1 cellular context compared by ENCODE assay signal in genomic region chr11:10642298-10642697, GRCh38.
TF ChIP-seq lines count a peak whose summit lies in the region.

No MANE protein-coding gene starts in this region.

TF ChIP-seq in IMR-90, 13 proteins besides CTCF, POLR2A, EP300 and RAD21:
- TF ChIP-seq MAZ (IDR thresholded peaks at IDR 0.05; ENCODE audit: borderline replicate concordance, low read depth, low read length) = no peak
- TF ChIP-seq, protein P1, sequence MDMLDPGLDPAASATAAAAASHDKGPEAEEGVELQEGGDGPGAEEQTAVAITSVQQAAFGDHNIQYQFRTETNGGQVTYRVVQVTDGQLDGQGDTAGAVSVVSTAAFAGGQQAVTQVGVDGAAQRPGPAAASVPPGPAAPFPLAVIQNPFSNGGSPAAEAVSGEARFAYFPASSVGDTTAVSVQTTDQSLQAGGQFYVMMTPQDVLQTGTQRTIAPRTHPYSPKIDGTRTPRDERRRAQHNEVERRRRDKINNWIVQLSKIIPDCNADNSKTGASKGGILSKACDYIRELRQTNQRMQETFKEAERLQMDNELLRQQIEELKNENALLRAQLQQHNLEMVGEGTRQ (IDR thresholded peaks at IDR 0.05; ENCODE audit: low read depth, low read length) = peak; percentile 31; the same call in 1 of the 2 replicates
